Comparison of ENCODE assay signal across 8 cellular contexts in genomic region chr2:74458957-74459290, GRCh38. TPM values are rescaled to one million over a fixed set of nuclear protein-coding genes. Genes with fewer than 3 reads are reported as not detected.
DNase-seq lines count a peak whose midpoint lies in the region; ATAC-seq lines count a peak whose summit lies in the region.

No MANE protein-coding gene starts in this region.

- H3K4me1 Mint-ChIP-seq in T-helper 1 cell treated with Interleukin-12 subunit alpha and Interleukin-12 subunit beta and Interleukin-4 antibody, amounts not matched to agents 30 μg/mL and 1 μg/mL, for 36 hours (ENCODE audit: low read depth) = peaks cover 42% of the 10 kb centered on the region
- H3K4me1 Mint-ChIP-seq in activated naive CD8-positive, alpha-beta T cell (ENCODE audit: low read depth) = peaks cover 61% of the 10 kb centered on the region
- peaks cover 63 to 69% of the 10 kb centered on the region in 2 donors for H3K4me1 Mint-ChIP-seq in immature natural killer cell

- no peaks in the 10 kb centered on the region for H3K9me3 Mint-ChIP-seq in T-helper 1 cell treated with Interleukin-12 subunit alpha and Interleukin-12 subunit beta and Interleukin-4 antibody, amounts not matched to agents 30 μg/mL and 1 μg/mL, for 36 hours
- no peaks in the 10 kb centered on the region for H3K9me3 Mint-ChIP-seq in activated naive CD8-positive, alpha-beta T cell (ENCODE audit: low read depth)
- peaks cover 0 to 2% (median 0%) of the 10 kb centered on the region in 6 donors for H3K9me3 Mint-ChIP-seq in immature natural killer cell

- DNase-seq in T-helper 1 cell (no peak), immature natural killer cell (no peak), substantia nigra (lab: John Stamatoyannopoulos, UW) (peak in 1 of 49 donors; percentile 9), NCI-H226 (no peak)

- no peaks in the 10 kb centered on the region for H3K27me3 Mint-ChIP-seq in T-helper 1 cell treated with Interleukin-12 subunit alpha and Interleukin-12 subunit beta and Interleukin-4 antibody, amounts not matched to agents 30 μg/mL and 1 μg/mL, for 36 hours (ENCODE audit: low read depth)
- H3K27me3 Mint-ChIP-seq in activated naive CD8-positive, alpha-beta T cell = no peaks in the 10 kb centered on the region
- peaks cover 21 to 34% (median 24%) of the 10 kb centered on the region in 3 donors for H3K27me3 Mint-ChIP-seq in immature natural killer cell (ENCODE audit: low read depth in 3 of 3)

- peak overlapping the region; percentile 70 for H3K27ac ChIP-seq in substantia nigra (ENCODE audit: low read depth, low read length, poor library complexity, severe bottlenecking)

- peak overlapping the region; percentile 94 for H3K4me3 Mint-ChIP-seq in T-helper 1 cell treated with Interleukin-12 subunit alpha and Interleukin-12 subunit beta and Interleukin-4 antibody, amounts not matched to agents 30 μg/mL and 1 μg/mL, for 36 hours
- H3K4me3 Mint-ChIP-seq in activated naive CD8-positive, alpha-beta T cell = peak overlapping the region; percentile 98
- H3K4me3 Mint-ChIP-seq in immature natural killer cell = peak overlapping the region; percentile 89 to 99 (median 94)

- peaks cover 32% of the 10 kb centered on the region for H3K36me3 Mint-ChIP-seq in T-helper 1 cell treated with Interleukin-12 subunit alpha and Interleukin-12 subunit beta and Interleukin-4 antibody, amounts not matched to agents 30 μg/mL and 1 μg/mL, for 36 hours (ENCODE audit: low read depth)
- peaks cover 10% of the 10 kb centered on the region for H3K36me3 Mint-ChIP-seq in activated naive CD8-positive, alpha-beta T cell
- no peaks in the 10 kb centered on the region for H3K36me3 Mint-ChIP-seq in immature natural killer cell

- no peak for ATAC-seq in HG02571 (IDR thresholded peaks at IDR 0.05; ENCODE audit: unreplicated experiment)
- ATAC-seq in GM18519 (IDR thresholded peaks at IDR 0.05; ENCODE audit: low FRiP score, unreplicated experiment) = no peak

- peak overlapping the region; percentile 99 for H3K27ac Mint-ChIP-seq in T-helper 1 cell treated with Interleukin-12 subunit alpha and Interleukin-12 subunit beta and Interleukin-4 antibody, amounts not matched to agents 30 μg/mL and 1 μg/mL, for 36 hours
- H3K27ac Mint-ChIP-seq in activated naive CD8-positive, alpha-beta T cell = peak overlapping the region; percentile 98
- peak overlapping the region; percentile 87 to 100 (median 99) for H3K27ac Mint-ChIP-seq in immature natural killer cell

RNA-seq across cellular contexts. Expression of gene WBP1, which starts 0.7 kb away (rescaled TPM):
- polyA plus RNA-seq in immature natural killer cell = 10 to 100 TPM; 45.6 to 56.1 (median 54.0) TPM

RNA-seq across cellular contexts. Expression of gene INO80B, which starts 4.0 kb away (rescaled TPM):
- polyA plus RNA-seq in immature natural killer cell = 10 to 100 TPM in 1 of 3 donors, 1 to 10 TPM in 2; 3.9 to 11.1 (median 9.3) TPM

RNA-seq across cellular contexts. Expression of gene MOGS, which starts 6.3 kb away (rescaled TPM):
- 10 to 100 TPM; 45.1 to 73.5 (median 46.7) TPM for polyA plus RNA-seq in immature natural killer cell

RNA-seq across cellular contexts. Expression of gene MRPL53, which starts 13.6 kb away (rescaled TPM):
- 100 to 1,000 TPM in 2 of 3 donors, 10 to 100 TPM in 1; 83.8 to 152 (median 119) TPM for polyA plus RNA-seq in immature natural killer cell

RNA-seq across cellular contexts. Expression of gene RTKN, which starts 17.2 kb away (rescaled TPM):
- polyA plus RNA-seq in immature natural killer cell = 10 to 100 TPM in 1 of 3 donors, 1 to 10 TPM in 2; 5.8 to 10.8 (median 8.4) TPM
